8 cellular contexts compared by ENCODE assay signal in genomic region chr4:40630335-40631021, GRCh38. TPM values are rescaled to one million over a fixed set of nuclear protein-coding genes. Genes with fewer than 3 reads are reported as not detected.
DNase-seq lines count a peak whose midpoint lies in the region; ATAC-seq and TF ChIP-seq lines count a peak whose summit lies in the region.

No MANE protein-coding gene starts in this region.

- no peaks in the 10 kb centered on the region for H3K36me3 Mint-ChIP-seq in activated naive CD8-positive, alpha-beta T cell treated with anti-CD3 and anti-CD28 coated beads, Interleukin-2, amount 10 ng/mL, durations not matched to agents 7 days and 5 days

- no peak for TF ChIP-seq CTCF in kidney epithelial cell (IDR thresholded peaks at IDR 0.05; ENCODE audit: insufficient read depth, low read length, poor library complexity, severe bottlenecking)

- peaks cover 20% of the 10 kb centered on the region for H3K4me1 Mint-ChIP-seq in activated naive CD8-positive, alpha-beta T cell treated with anti-CD3 and anti-CD28 coated beads, Interleukin-2, amount 10 ng/mL, durations not matched to agents 7 days and 5 days

- peak overlapping the region; percentile 57 for H3K4me3 ChIP-seq in kidney epithelial cell (ENCODE audit: low read depth, low read length)

- H3K27me3 ChIP-seq in kidney epithelial cell (ENCODE audit: control insufficient read depth, insufficient read depth, low read length), result no peaks in the 10 kb centered on the region

- no peaks in the 10 kb centered on the region for H3K36me3 ChIP-seq in kidney epithelial cell (ENCODE audit: control insufficient read depth, insufficient read depth, low read length)

- DNase-seq in COLO668 (lab: John Stamatoyannopoulos, UW; ENCODE audit: unreplicated experiment), result peak; percentile 61
- DNase-seq in activated naive CD8-positive, alpha-beta T cell treated with anti-CD3 and anti-CD28 coated beads, Interleukin-2, amount 10 ng/mL, durations not matched to agents 7 days and 5 days, result peak; percentile 34
- DNase-seq in kidney epithelial cell (ENCODE audit: low read depth), result no peak
- peak; percentile 9 for DNase-seq in stimulated activated naive CD8-positive, alpha-beta T cell treated with anti-CD3 and anti-CD28 coated beads, Interleukin-15, Interleukin-2, amounts not matched to agents 100 U/mL and 50 U/mL, for 24 hours
- no peak for DNase-seq in AG08395 (ENCODE audit: low spot score)
- no peak for DNase-seq in DMS79 (lab: John Stamatoyannopoulos, UW)

- H3K27ac Mint-ChIP-seq in activated naive CD8-positive, alpha-beta T cell treated with anti-CD3 and anti-CD28 coated beads, Interleukin-2, amount 10 ng/mL, durations not matched to agents 7 days and 5 days, result no peak overlapping the region

- peaks cover 44% of the 10 kb centered on the region for H3K27me3 Mint-ChIP-seq in activated naive CD8-positive, alpha-beta T cell treated with anti-CD3 and anti-CD28 coated beads, Interleukin-2, amount 10 ng/mL, durations not matched to agents 7 days and 5 days

- no peaks in the 10 kb centered on the region for H3K9me3 Mint-ChIP-seq in activated naive CD8-positive, alpha-beta T cell treated with anti-CD3 and anti-CD28 coated beads, Interleukin-2, amount 10 ng/mL, durations not matched to agents 7 days and 5 days

- peak; percentile 55 for ATAC-seq in GM19372 (IDR thresholded peaks at IDR 0.05; ENCODE audit: low read depth, unreplicated experiment)
- ATAC-seq in HG03378 (IDR thresholded peaks at IDR 0.05; ENCODE audit: unreplicated experiment), result peak; percentile 53
- no peak for ATAC-seq in activated naive CD8-positive, alpha-beta T cell treated with anti-CD3 and anti-CD28 coated beads, Interleukin-2, amount 10 ng/mL, durations not matched to agents 7 days and 5 days (ENCODE audit: low read depth)
- ATAC-seq in stimulated activated naive CD8-positive, alpha-beta T cell treated with anti-CD3 and anti-CD28 coated beads, Interleukin-15, Interleukin-2, amounts not matched to agents 100 U/mL and 50 U/mL, for 24 hours, result peak; percentile 37

- H3K4me3 Mint-ChIP-seq in activated naive CD8-positive, alpha-beta T cell treated with anti-CD3 and anti-CD28 coated beads, Interleukin-2, amount 10 ng/mL, durations not matched to agents 7 days and 5 days, result peak overlapping the region; percentile 80

- POLR2A ChIA-PET in activated naive CD8-positive, alpha-beta T cell treated with anti-CD3 and anti-CD28 coated beads, Interleukin-2, amount 10 ng/mL, durations not matched to agents 7 days and 5 days (lab: Charles Lee), result no interaction called here

RNA-seq across cellular contexts. Expression of gene RBM47, which starts 0.8 kb away (rescaled TPM):
- total RNA-seq in activated naive CD8-positive, alpha-beta T cell treated with anti-CD3 and anti-CD28 coated beads, Interleukin-2, amount 10 ng/mL, durations not matched to agents 7 days and 5 days, result 1 to 10 TPM; 2.7 to 3.1 TPM
- total RNA-seq in kidney epithelial cell, result 41.1 and 42.1 TPM in 2 replicates

Comparison
In these comparisons a context has a peak if more than half of its experiments do, and no peak if none do; other contexts are left out.
1. DNase-seq: peak in COLO668 (single experiment), activated naive CD8-positive, alpha-beta T cell treated with anti-CD3 and anti-CD28 coated beads, Interleukin-2, amount 10 ng/mL, durations not matched to agents 7 days and 5 days (single experiment) and stimulated activated naive CD8-positive, alpha-beta T cell treated with anti-CD3 and anti-CD28 coated beads, Interleukin-15, Interleukin-2, amounts not matched to agents 100 U/mL and 50 U/mL, for 24 hours (single experiment); none in kidney epithelial cell (single experiment), AG08395 (single experiment) and DMS79 (single experiment).
2. RNA of gene RBM47, which starts 0.8 kb away (total RNA-seq): 41.1 to 42.1 TPM in kidney epithelial cell; 2.7 to 3.1 TPM in activated naive CD8-positive, alpha-beta T cell treated with anti-CD3 and anti-CD28 coated beads, Interleukin-2, amount 10 ng/mL, durations not matched to agents 7 days and 5 days; every median in the first group is over 10 times any median in the second.